ENCODE assay signal across 14 cellular contexts in the genomic region with DNA sequence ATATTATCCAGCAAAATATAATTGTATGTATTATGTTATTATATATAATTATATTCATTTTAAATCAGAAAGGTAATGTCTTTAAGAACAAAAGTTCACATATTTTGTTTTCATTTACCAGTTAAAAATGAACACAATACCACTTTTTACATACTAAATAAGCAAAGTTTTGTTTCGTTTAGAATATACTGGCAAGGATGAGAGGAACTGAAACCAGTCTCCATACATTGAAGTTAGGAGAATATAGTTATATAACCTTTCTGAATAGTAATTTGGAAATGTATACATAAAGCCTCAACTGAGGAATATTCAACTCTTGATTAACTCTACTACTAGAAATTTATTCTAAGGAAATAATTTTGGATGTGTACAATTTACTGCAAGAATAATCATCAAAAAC.
"Had no signal": no experiment of that assay in that cellular context is flagged by ENCODE, and none has a peak within 500 bp of the region (broad histone marks: within the 10 kb centered on the region; RNA-seq: fewer than 3 reads in every experiment).

No MANE protein-coding gene starts in this region.

- FAIRE-seq: endothelial cell of umbilical vein had no signal

- DNase-seq: erythroblast; foreskin keratinocyte; head of caudate nucleus; kidney glomerular epithelial cell; naive thymus-derived CD4-positive, alpha-beta T cell; posterior cingulate gyrus; stimulated activated CD4-positive, alpha-beta T cell treated with anti-CD3 and anti-CD28 coated beads, Interleukin-12 subunit alpha, Interleukin-12 subunit beta, amount 100 ng/mL, for 4 hours; stimulated activated naive CD4-positive, alpha-beta T cell; stomach; substantia nigra; trophoblast cell had no signal

- H3K4me2 ChIP-seq: hepatocyte had no signal

- H3K27me3 ChIP-seq: foreskin keratinocyte, hepatocyte, neutrophil, stomach had no signal

- H3K9me3 ChIP-seq: neutrophil, stomach had no signal

- H3K4me3 ChIP-seq: hepatocyte, stomach had no signal

- H3K4me1 ChIP-seq: foreskin keratinocyte, stomach had no signal

- H3K27ac ChIP-seq: foreskin keratinocyte, hepatocyte, neutrophil, stomach had no signal
